18 cellular contexts compared by ENCODE assay signal in the genomic region with DNA sequence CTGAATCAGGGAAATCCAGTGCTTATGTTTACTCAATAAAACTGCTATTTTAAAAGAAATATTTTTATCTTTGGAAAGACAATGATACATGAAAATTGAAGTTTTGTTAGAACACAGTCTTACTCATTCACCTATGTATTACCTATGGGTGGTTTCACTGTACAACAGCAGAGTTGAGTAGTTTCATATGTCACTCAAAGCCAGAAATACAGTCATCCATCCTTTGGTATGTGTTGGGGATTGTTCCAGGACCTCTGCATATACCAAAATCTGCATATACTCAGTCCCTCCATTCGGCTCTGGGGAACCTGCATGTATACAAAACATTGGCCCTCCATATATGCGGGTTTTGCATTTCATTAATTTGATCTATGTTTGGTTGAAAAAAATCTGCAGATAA.
DNase-seq lines count a peak whose midpoint lies in the region; ATAC-seq, FAIRE-seq and TF ChIP-seq lines count a peak whose summit lies in the region.
"Had no signal": no experiment of that assay in that cellular context is flagged by ENCODE, and none has a peak within 500 bp of the region (broad histone marks: within the 10 kb centered on the region; RNA-seq: fewer than 3 reads in every experiment).

No MANE protein-coding gene starts in this region.

- no peaks in the 10 kb centered on the region for H3K36me3 ChIP-seq in GM12878 (ENCODE audit: control insufficient read depth in 2 of 2, insufficient read depth in 2 of 2, low read length in 1 of 2)
- H3K36me3 ChIP-seq: BLaER1 treated with 17β-estradiol and CSF1 and Interleukin-3, amounts not matched to agents 10 nM and 100 nM; HAP-1 had no signal

- DNase-seq in activated T-cell treated with anti-CD3 and anti-CD28 coated beads, Interleukin-2, amount 50 U/mL, for 72 hours = no peak
- no peak for DNase-seq in activated T-cell treated with anti-CD3 and anti-CD28 coated beads, Interleukin-2, amount 50 U/mL, for 48 hours
- DNase-seq in HTR-8/SVneo (ENCODE audit: insufficient read length, low spot score) (no peak), GM12878 (ENCODE audit: low read depth, low spot score) (no peak), SKM-1 treated with dmso at 0.1 percent for 144 hours (lab: John Stamatoyannopoulos, UW; ENCODE audit: unreplicated experiment) (no peak), NCI-H1930 (lab: John Stamatoyannopoulos, UW) (no peak)
- no peak for DNase-seq in stimulated activated naive CD8-positive, alpha-beta T cell treated with anti-CD3 and anti-CD28 coated beads, Interleukin-15, Interleukin-2, amounts not matched to agents 100 U/mL and 50 U/mL, for 24 hours
- DNase-seq: Calu3; CD8-positive, alpha-beta T cell; DMS79 treated with DMSO at 0.1 percent for 48 hours; GF-D8; GM23248; IMR-90 had no signal

- H2AFZ ChIP-seq in GM12878 (ENCODE audit: control insufficient read depth, low read depth, low read length) = no peak overlapping the region
- H2AFZ ChIP-seq: GM23248 had no signal

- POLR2A ChIA-PET in GM12878 (lab: Charles Lee) = no interaction called here

- in situ Hi-C loops in GM12878 (cut with MboI) = no loop called here

- TF ChIP-seq CTCF in GM12878 (IDR thresholded peaks at IDR 0.05 in 2 of 3, conservative IDR thresholded peaks at IDR 0.05 in 1 of 3; ENCODE audit: control insufficient read depth in 2 of 3, extremely low read depth in 1 of 3, insufficient read depth in 1 of 3, low read depth in 3 of 3, low read length in 3 of 3) = no peak

- peaks cover 4 to 7% of the 10 kb centered on the region in 2 donors for H3K36me3 Mint-ChIP-seq in activated T-cell treated with anti-CD3 and anti-CD28 coated beads, Interleukin-2, amount 50 U/mL, for 72 hours (ENCODE audit: insufficient read depth in 2 of 2)

- peak; percentile 67 to 72 for ATAC-seq in activated T-cell treated with anti-CD3 and anti-CD28 coated beads, Interleukin-2, amount 50 U/mL, for 72 hours (replicated peaks in 1 of 2)
- ATAC-seq in GM12878 (peak; percentile 40; the same call in 2 of the 3 replicates), SK-N-SH treated with all-trans-retinoic acid at 6 μM for 48 hours (no peak)
- peak; percentile 63 for ATAC-seq in stimulated activated naive CD8-positive, alpha-beta T cell treated with anti-CD3 and anti-CD28 coated beads, Interleukin-15, Interleukin-2, amounts not matched to agents 100 U/mL and 50 U/mL, for 24 hours
- ATAC-seq: CD8-positive, alpha-beta T cell had no signal

- peaks cover 3% of the 10 kb centered on the region; the same call in 2 of the 3 replicates for H3K9me3 ChIP-seq in GM12878 (replicated peaks; ENCODE audit: control insufficient read depth, insufficient read depth, low read length)
- H3K9me3 ChIP-seq: HAP-1 had no signal

- H3K4me3 Mint-ChIP-seq in activated T-cell treated with anti-CD3 and anti-CD28 coated beads, Interleukin-2, amount 50 U/mL, for 72 hours = no peak overlapping the region
- H3K4me3 Mint-ChIP-seq: B cell; CD8-positive, alpha-beta T cell had no signal

- no peaks in the 10 kb centered on the region for H3K4me1 ChIP-seq in GM12878 (ENCODE audit: control insufficient read depth, insufficient read depth, low read length)
- H3K4me1 ChIP-seq: BLaER1 treated with 17β-estradiol and CSF1 and Interleukin-3, amounts not matched to agents 10 nM and 100 nM; HAP-1 had no signal

- no peak for TF ChIP-seq POLR2A in GM12878 (IDR thresholded peaks at IDR 0.05; ENCODE audit: low read depth, low read length)

- no peaks in the 10 kb centered on the region for H3K4me1 Mint-ChIP-seq in activated T-cell treated with anti-CD3 and anti-CD28 coated beads, Interleukin-2, amount 50 U/mL, for 72 hours (ENCODE audit: low read depth)
- H3K4me1 Mint-ChIP-seq: B cell had no signal

- H4K20me1 ChIP-seq in GM12878 (ENCODE audit: control insufficient read depth, insufficient read depth) = no peaks in the 10 kb centered on the region
- H4K20me1 ChIP-seq: BLaER1 treated with 17β-estradiol and CSF1 and Interleukin-3, amounts not matched to agents 10 nM and 100 nM had no signal

- RAD21 ChIA-PET in GM12878 (lab: Charles Lee; ENCODE audit: unreplicated experiment) = no interaction called here

- TF ChIP-seq RAD21 in GM12878 (IDR thresholded peaks at IDR 0.05; ENCODE audit: insufficient read depth, low read depth, low read length) = no peak

- no peak overlapping the region for H3K4me2 ChIP-seq in GM12878 (ENCODE audit: control insufficient read depth, insufficient read depth)
- H3K4me2 ChIP-seq: BLaER1 treated with 17β-estradiol and CSF1 and Interleukin-3, amounts not matched to agents 10 nM and 100 nM had no signal

- H3K27ac Mint-ChIP-seq in activated T-cell treated with anti-CD3 and anti-CD28 coated beads, Interleukin-2, amount 50 U/mL, for 72 hours = no peak overlapping the region
- H3K27ac Mint-ChIP-seq: B cell; CD8-positive, alpha-beta T cell had no signal

- SMC1A ChIA-PET in GM12878 (lab: Charles Lee; ENCODE audit: uncharacterized antibody, unreplicated experiment) = no interaction called here

- intact Hi-C loops in GM12878 (cut with micrococcal nuclease; ENCODE audit: unreplicated experiment) = no loop called here

- H3K9me3 Mint-ChIP-seq in activated T-cell treated with anti-CD3 and anti-CD28 coated beads, Interleukin-2, amount 50 U/mL, for 72 hours = peaks cover 3 to 6% of the 10 kb centered on the region in 2 donors
- H3K9me3 Mint-ChIP-seq: CD8-positive, alpha-beta T cell had no signal

- no peaks in the 10 kb centered on the region for H3K27me3 Mint-ChIP-seq in activated T-cell treated with anti-CD3 and anti-CD28 coated beads, Interleukin-2, amount 50 U/mL, for 72 hours (ENCODE audit: low read depth)
- H3K27me3 Mint-ChIP-seq: B cell had no signal

- no TSS peak for BruUV-seq in GM12878 (replicated peaks; lab: Mats Ljungman, UMichigan)

- WGBS in GM12878 (ENCODE audit: insufficient coverage, insufficient replicate concordance, low lambda C conversion rate, missing lambda C conversion rate) = 76% methylated on average over 2 of the region's 2 CpGs

- no peak overlapping the region for H3K4me3 ChIP-seq in GM12878
- H3K4me3 ChIP-seq: BLaER1 treated with 17β-estradiol and CSF1 and Interleukin-3, amounts not matched to agents 10 nM and 100 nM; GM23248; HAP-1 had no signal

- H3K79me2 ChIP-seq in GM12878 (ENCODE audit: control insufficient read depth, insufficient read depth, low read length) = no peaks in the 10 kb centered on the region

- H3K27ac ChIP-seq in GM12878 (ENCODE audit: control insufficient read depth, insufficient read depth) = no peak overlapping the region
- H3K27ac ChIP-seq: BLaER1 treated with 17β-estradiol and CSF1 and Interleukin-3, amounts not matched to agents 10 nM and 100 nM; GM23248 had no signal

- no peak overlapping the region for H3K9ac ChIP-seq in GM12878 (ENCODE audit: control insufficient read depth, insufficient read depth, low read length)
- H3K9ac ChIP-seq: BLaER1 treated with 17β-estradiol and CSF1 and Interleukin-3, amounts not matched to agents 10 nM and 100 nM; GM23248 had no signal

- no peak for TF ChIP-seq EP300 in GM12878 (IDR thresholded peaks at IDR 0.05; ENCODE audit: borderline replicate concordance in 1 of 2, control insufficient read depth in 1 of 2, low read depth in 2 of 2, low read length in 2 of 2)

- CTCF ChIA-PET in GM12878 (lab: Yijun Ruan, JAX) = no interaction called here

- FAIRE-seq in HTR-8/SVneo (lab: Jason Lieb, UNC) = peak; percentile 95
- FAIRE-seq in GM12878 (lab: Jason Lieb, UNC) = no peak
- FAIRE-seq: GM18507 had no signal

- no peaks in the 10 kb centered on the region for H3K27me3 ChIP-seq in GM12878 (replicated peaks in 1 of 2; ENCODE audit: control insufficient read depth in 2 of 2, insufficient read depth in 2 of 2, low read length in 1 of 2)
- H3K27me3 ChIP-seq: BLaER1 treated with 17β-estradiol and CSF1 and Interleukin-3, amounts not matched to agents 10 nM and 100 nM had no signal

TF ChIP-seq in GM12878, 131 proteins besides CTCF, POLR2A, EP300 and RAD21 (continues in another document):
- TF ChIP-seq SRF (IDR thresholded peaks at IDR 0.05; ENCODE audit: low read depth in 2 of 2, low read length in 2 of 2) = no peak
- no peak for TF ChIP-seq NBN (IDR thresholded peaks at IDR 0.05)
- no peak for TF ChIP-seq RFX5 (IDR thresholded peaks at IDR 0.05; ENCODE audit: low read depth, low read length)
- TF ChIP-seq EED (IDR thresholded peaks at IDR 0.05; ENCODE audit: low read depth) = no peak
- no peak for TF ChIP-seq KLF5 (IDR thresholded peaks at IDR 0.05; ENCODE audit: partially characterized antibody)

TF ChIP-seq in SK-N-SH treated with all-trans-retinoic acid at 6 μM for 48 hours, 23 proteins besides CTCF, POLR2A, EP300 and RAD21 (continues in another document):
- TF ChIP-seq OSR1 (CRISPR knock-in tag; IDR thresholded peaks at IDR 0.05) (no peak), ZFP30 (CRISPR knock-in tag; IDR thresholded peaks at IDR 0.05) (no peak), ISL1 (CRISPR knock-in tag; IDR thresholded peaks at IDR 0.05) (no peak), BACH2 (CRISPR knock-in tag; IDR thresholded peaks at IDR 0.05; ENCODE audit: borderline replicate concordance) (no peak)
- TF ChIP-seq, protein P1, sequence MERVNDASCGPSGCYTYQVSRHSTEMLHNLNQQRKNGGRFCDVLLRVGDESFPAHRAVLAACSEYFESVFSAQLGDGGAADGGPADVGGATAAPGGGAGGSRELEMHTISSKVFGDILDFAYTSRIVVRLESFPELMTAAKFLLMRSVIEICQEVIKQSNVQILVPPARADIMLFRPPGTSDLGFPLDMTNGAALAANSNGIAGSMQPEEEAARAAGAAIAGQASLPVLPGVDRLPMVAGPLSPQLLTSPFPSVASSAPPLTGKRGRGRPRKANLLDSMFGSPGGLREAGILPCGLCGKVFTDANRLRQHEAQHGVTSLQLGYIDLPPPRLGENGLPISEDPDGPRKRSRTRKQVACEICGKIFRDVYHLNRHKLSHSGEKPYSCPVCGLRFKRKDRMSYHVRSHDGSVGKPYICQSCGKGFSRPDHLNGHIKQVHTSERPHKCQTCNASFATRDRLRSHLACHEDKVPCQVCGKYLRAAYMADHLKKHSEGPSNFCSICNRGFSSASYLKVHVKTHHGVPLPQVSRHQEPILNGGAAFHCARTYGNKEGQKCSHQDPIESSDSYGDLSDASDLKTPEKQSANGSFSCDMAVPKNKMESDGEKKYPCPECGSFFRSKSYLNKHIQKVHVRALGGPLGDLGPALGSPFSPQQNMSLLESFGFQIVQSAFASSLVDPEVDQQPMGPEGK (CRISPR knock-in tag; IDR thresholded peaks at IDR 0.05; ENCODE audit: borderline replicate concordance) = no peak
- TF ChIP-seq, protein P2, sequence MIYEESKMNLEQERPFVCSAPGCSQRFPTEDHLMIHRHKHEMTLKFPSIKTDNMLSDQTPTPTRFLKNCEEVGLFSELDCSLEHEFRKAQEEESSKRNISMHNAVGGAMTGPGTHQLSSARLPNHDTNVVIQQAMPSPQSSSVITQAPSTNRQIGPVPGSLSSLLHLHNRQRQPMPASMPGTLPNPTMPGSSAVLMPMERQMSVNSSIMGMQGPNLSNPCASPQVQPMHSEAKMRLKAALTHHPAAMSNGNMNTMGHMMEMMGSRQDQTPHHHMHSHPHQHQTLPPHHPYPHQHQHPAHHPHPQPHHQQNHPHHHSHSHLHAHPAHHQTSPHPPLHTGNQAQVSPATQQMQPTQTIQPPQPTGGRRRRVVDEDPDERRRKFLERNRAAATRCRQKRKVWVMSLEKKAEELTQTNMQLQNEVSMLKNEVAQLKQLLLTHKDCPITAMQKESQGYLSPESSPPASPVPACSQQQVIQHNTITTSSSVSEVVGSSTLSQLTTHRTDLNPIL (CRISPR knock-in tag; IDR thresholded peaks at IDR 0.05; ENCODE audit: low read depth) = no peak
